In genomic region chr13:75637101-75637774, GRCh38 we compare ENCODE assay signal across 8 cellular contexts. TPM values are rescaled to one million over a fixed set of nuclear protein-coding genes. Genes with fewer than 3 reads are reported as not detected.
DNase-seq lines count a peak whose midpoint lies in the region; ATAC-seq and TF ChIP-seq lines count a peak whose summit lies in the region.

No MANE protein-coding gene starts in this region.

- POLR2A ChIA-PET in CD4-positive, alpha-beta memory T cell (lab: Charles Lee; ENCODE audit: partially characterized antibody), result interaction anchor here (0.7 to 1.9 kb wide), 2 partner anchors 10 to 1248 kb away, joined by 3 to 7 read pairs; partner anchors contain the start of gene KCTD12

- TF ChIP-seq CTCF in KMS-11 (conservative IDR thresholded peaks at IDR 0.05; ENCODE audit: low read depth, low read length), result no peak

- H3K27me3 Mint-ChIP-seq in CD4-positive, alpha-beta memory T cell, result peaks cover 0 to 4% of the 10 kb centered on the region in 2 donors

- no peak for ATAC-seq in GM21825 (IDR thresholded peaks at IDR 0.05; ENCODE audit: unreplicated experiment)
- ATAC-seq in HG02678 (IDR thresholded peaks at IDR 0.05; ENCODE audit: unreplicated experiment), result no peak

- H3K9ac ChIP-seq in KMS-11, result no peak overlapping the region

- peak overlapping the region in 1 of 2 donors; percentile 70 for H3K4me3 ChIP-seq in CD4-positive, alpha-beta memory T cell (ENCODE audit: low read length in 2 of 2)
- H3K4me3 ChIP-seq in KMS-11 (IDR thresholded peaks at IDR 0.05; ENCODE audit: insufficient read depth, low read depth, low read length), result no peak overlapping the region
- peak overlapping the region; percentile 31 for H3K4me3 ChIP-seq in ectodermal cell (ENCODE audit: insufficient read depth, low read depth, low read length)
- peak overlapping the region; percentile 53 for H3K4me3 ChIP-seq in neuron (ENCODE audit: low read length)

- no peaks in the 10 kb centered on the region for H3K27me3 ChIP-seq in CD4-positive, alpha-beta memory T cell (ENCODE audit: insufficient read depth, low read length)
- H3K27me3 ChIP-seq in KMS-11 (ENCODE audit: insufficient read depth, low read depth) (no peaks in the 10 kb centered on the region), ectodermal cell (ENCODE audit: control insufficient read depth, insufficient read depth, low read length, poor library complexity, severe bottlenecking) (peaks cover 43% of the 10 kb centered on the region), neuron (ENCODE audit: insufficient read depth, low read length) (peaks cover 19% of the 10 kb centered on the region)

- WGBS in ectodermal cell, 2 experiments, result 9 to 11% methylated on average over 18 to 19 of the region's 19 CpGs

- peak overlapping the region; percentile 45 for H3K4me2 ChIP-seq in KMS-11

- H3K4me3 Mint-ChIP-seq in CD4-positive, alpha-beta memory T cell, result peak overlapping the region; percentile 67 to 90 (median 84)

- H3K9me3 Mint-ChIP-seq in CD4-positive, alpha-beta memory T cell, result no peaks in the 10 kb centered on the region

- H3K4me1 Mint-ChIP-seq in CD4-positive, alpha-beta memory T cell, result peaks cover 12 to 19% (median 14%) of the 10 kb centered on the region in 4 donors

- no peak for DNase-seq in CD4-positive, alpha-beta memory T cell
- DNase-seq in germinal center (ENCODE audit: low spot score), result no peak
- DNase-seq in NCI-H345 (lab: John Stamatoyannopoulos, UW), result no peak

- H2AFZ ChIP-seq in KMS-11 (ENCODE audit: low read depth) (no peak overlapping the region), neuron (ENCODE audit: low read depth, low read length) (no peak overlapping the region)

- intact Hi-C loops in CD4-positive, alpha-beta memory T cell (cut with micrococcal nuclease), result loop anchor here (5.0 to 10.0 kb wide), 4 partner anchors 155 to 1690 kb away; partner anchors contain the start of genes FBXL3, MYCBP2 and TBC1D4

- H3K27ac ChIP-seq in CD4-positive, alpha-beta memory T cell (ENCODE audit: low read depth, low read length), result no peak overlapping the region
- H3K27ac ChIP-seq in KMS-11 (no peak overlapping the region), ectodermal cell (ENCODE audit: insufficient read depth, low read depth, low read length, poor library complexity, severe bottlenecking) (no peak overlapping the region)

- no peaks in the 10 kb centered on the region for H3K36me3 ChIP-seq in CD4-positive, alpha-beta memory T cell (ENCODE audit: insufficient read depth, low read length)
- H3K36me3 ChIP-seq in KMS-11 (ENCODE audit: insufficient read depth) (no peaks in the 10 kb centered on the region), ectodermal cell (ENCODE audit: control insufficient read depth, insufficient read depth, low read length) (no peaks in the 10 kb centered on the region), neuron (ENCODE audit: insufficient read depth, low read length) (no peaks in the 10 kb centered on the region)

- H3K36me3 Mint-ChIP-seq in CD4-positive, alpha-beta memory T cell, result no peaks in the 10 kb centered on the region

- peak overlapping the region in 2 of 7 donors; percentile 1 to 22 for H3K27ac Mint-ChIP-seq in CD4-positive, alpha-beta memory T cell

- H4K20me1 ChIP-seq in KMS-11 (ENCODE audit: insufficient read depth), result no peaks in the 10 kb centered on the region

- peaks cover 6% of the 10 kb centered on the region for H3K4me1 ChIP-seq in CD4-positive, alpha-beta memory T cell (ENCODE audit: insufficient read depth, low read length)
- peaks cover 21% of the 10 kb centered on the region for H3K4me1 ChIP-seq in KMS-11 (ENCODE audit: low read depth, poor library complexity, severe bottlenecking)
- H3K4me1 ChIP-seq in ectodermal cell (ENCODE audit: control insufficient read depth, insufficient read depth, low read length), result peaks cover 5% of the 10 kb centered on the region
- peaks cover 10% of the 10 kb centered on the region for H3K4me1 ChIP-seq in neuron (ENCODE audit: insufficient read depth, low read length)

- H3K9me3 ChIP-seq in CD4-positive, alpha-beta memory T cell (ENCODE audit: control insufficient read depth in 1 of 2, low read length in 2 of 2), result no peaks in the 10 kb centered on the region
- H3K9me3 ChIP-seq in ectodermal cell (ENCODE audit: control insufficient read depth, low read length) (no peaks in the 10 kb centered on the region), neuron (ENCODE audit: low read length) (no peaks in the 10 kb centered on the region)

- H3K79me2 ChIP-seq in KMS-11 (ENCODE audit: insufficient read depth, low read depth), result no peaks in the 10 kb centered on the region

- CTCF ChIA-PET in CD4-positive, alpha-beta memory T cell (lab: Charles Lee; ENCODE audit: partially characterized antibody), result no interaction called here

RNA-seq across cellular contexts. Expression of gene LMO7, which starts 1.1 kb away (rescaled TPM):
- 10 to 100 TPM; 25.7 to 29.4 TPM for total RNA-seq in CD4-positive, alpha-beta memory T cell
- 10 to 100 TPM in 1 of 2 donors, 1 to 10 TPM in 1; 5.4 to 14.3 TPM for polyA plus RNA-seq in CD4-positive, alpha-beta memory T cell
- polyA plus RNA-seq in ectodermal cell (2013, experiment 1 of 4), result 2.5 TPM
- polyA plus RNA-seq in ectodermal cell (2013, experiment 2 of 4), result 3.0 TPM
- 2.0 TPM for polyA plus RNA-seq in ectodermal cell (2013, experiment 3 of 4)
- 3.6 TPM for polyA plus RNA-seq in ectodermal cell (2013, experiment 4 of 4)
